ENCODE assay signal across 19 cellular contexts in the genomic region with DNA sequence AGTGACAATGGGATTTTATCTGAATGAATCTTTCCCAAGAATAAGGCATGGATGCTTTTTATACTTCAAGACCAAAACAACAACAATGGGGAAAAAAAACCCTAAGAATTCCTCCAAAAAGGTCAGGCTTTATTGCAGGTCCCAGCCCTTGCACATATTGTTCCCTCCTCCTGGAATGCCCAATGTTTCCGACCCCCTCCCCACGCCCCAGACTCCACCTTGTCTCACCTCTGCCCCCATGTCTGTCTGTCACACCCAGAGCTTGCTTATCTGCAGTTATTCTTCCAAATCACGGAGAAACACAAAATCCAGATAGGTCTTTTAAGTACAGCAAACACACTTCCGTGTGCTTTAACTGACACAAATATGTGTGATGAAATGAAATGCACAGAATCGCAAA. TPM values are rescaled to one million over a fixed set of nuclear protein-coding genes. Genes with fewer than 3 reads are reported as not detected.
A peak's percentile ranks its signal among the peaks of the same experiment; 100 is the strongest.
DNase-seq lines count a peak whose midpoint lies in the region; ATAC-seq and TF ChIP-seq lines count a peak whose summit lies in the region.
"Had no signal": no experiment of that assay in that cellular context is flagged by ENCODE, and none has a peak within 500 bp of the region (broad histone marks: within the 10 kb centered on the region; RNA-seq: fewer than 3 reads in every experiment).

No MANE protein-coding gene starts in this region.

- peak overlapping the region; percentile 48 for H3K27ac Mint-ChIP-seq in activated CD4-positive, alpha-beta T cell treated with anti-CD3 and anti-CD28 coated beads, Interleukin-2, amount 10 ng/mL, durations not matched to agents 24 days and 14 days
- H3K27ac Mint-ChIP-seq in immature natural killer cell, result no peak overlapping the region

- peak in 1 of 2 donors; percentile 78 for ATAC-seq in right cardiac atrium

- peaks cover 12% of the 10 kb centered on the region for H3K9me3 Mint-ChIP-seq in activated CD4-positive, alpha-beta T cell treated with anti-CD3 and anti-CD28 coated beads, Interleukin-2, amount 10 ng/mL, durations not matched to agents 24 days and 14 days
- H3K9me3 Mint-ChIP-seq in immature natural killer cell, result no peaks in the 10 kb centered on the region

- H3K36me3 Mint-ChIP-seq in activated CD4-positive, alpha-beta T cell treated with anti-CD3 and anti-CD28 coated beads, Interleukin-2, amount 10 ng/mL, durations not matched to agents 24 days and 14 days (ENCODE audit: low read depth), result peaks cover 33% of the 10 kb centered on the region
- peaks cover 0 to 8% (median 3%) of the 10 kb centered on the region in 3 donors for H3K36me3 Mint-ChIP-seq in immature natural killer cell

- H3K4me3 ChIP-seq in right cardiac atrium (ENCODE audit: low read length) (no peak overlapping the region), mesodermal cell (ENCODE audit: extremely low read depth, insufficient read depth, low read length, poor library complexity, severe bottlenecking) (no peak overlapping the region)

- CTCF ChIA-PET in RWPE1 (lab: Yijun Ruan, JAX), result interaction anchor here (0.6 kb wide), 1 partner anchor 15 kb away, joined by 4 read pairs; no protein-coding TSS in a partner anchor

- H3K4me3 Mint-ChIP-seq in activated CD4-positive, alpha-beta T cell treated with anti-CD3 and anti-CD28 coated beads, Interleukin-2, amount 10 ng/mL, durations not matched to agents 24 days and 14 days, result no peak overlapping the region
- H3K4me3 Mint-ChIP-seq in immature natural killer cell, result no peak overlapping the region

- H3K27me3 Mint-ChIP-seq in activated CD4-positive, alpha-beta T cell treated with anti-CD3 and anti-CD28 coated beads, Interleukin-2, amount 10 ng/mL, durations not matched to agents 24 days and 14 days, result no peaks in the 10 kb centered on the region
- H3K27me3 Mint-ChIP-seq in immature natural killer cell (ENCODE audit: low read depth in 3 of 3), result peaks cover 0 to 5% (median 0%) of the 10 kb centered on the region in 3 donors

- POLR2A ChIA-PET in RWPE1 (lab: Yijun Ruan, JAX; ENCODE audit: low non-redundant PET), result no interaction called here

- H3K36me3 ChIP-seq in mesodermal cell (ENCODE audit: control insufficient read depth, insufficient read depth, low read length), result no peaks in the 10 kb centered on the region

- H3K27me3 ChIP-seq in right cardiac atrium (ENCODE audit: control insufficient read depth, insufficient read depth), result no peaks in the 10 kb centered on the region

- intact Hi-C loops in activated CD4-positive, alpha-beta T cell treated with anti-CD3 and anti-CD28 coated beads, Interleukin-2, amount 10 ng/mL, durations not matched to agents 24 days and 14 days (cut with micrococcal nuclease), result no loop called here
- intact Hi-C loops in right cardiac atrium (cut with DNase I), result no loop called here
- intact Hi-C loops in cardiac septum (cut with DNase I), result loop anchor here (5.0 kb wide), 1 partner anchor 42 kb away; the partner anchor contains the start of gene ELMO1

- H3K27ac ChIP-seq in right cardiac atrium (ENCODE audit: low read length), result no peak overlapping the region
- H3K27ac ChIP-seq in mesodermal cell (ENCODE audit: low read depth, low read length, severe bottlenecking), result peak overlapping the region; percentile 63
- H3K27ac ChIP-seq in RWPE1, result no peak overlapping the region
- H3K27ac ChIP-seq: 22Rv1, C4-2B had no signal

- 32% methylated on average over 5 of the region's 5 CpGs for WGBS in right cardiac atrium
- WGBS in mesodermal cell (ENCODE audit: insufficient coverage in 2 of 2), 2 experiments, result 80 to 91% methylated on average over 3 to 5 of the region's 5 CpGs

- peaks cover 39% of the 10 kb centered on the region for H3K4me1 Mint-ChIP-seq in activated CD4-positive, alpha-beta T cell treated with anti-CD3 and anti-CD28 coated beads, Interleukin-2, amount 10 ng/mL, durations not matched to agents 24 days and 14 days
- peaks cover 57 to 77% of the 10 kb centered on the region in 2 donors for H3K4me1 Mint-ChIP-seq in immature natural killer cell

- H3K9me3 ChIP-seq in right cardiac atrium (ENCODE audit: control insufficient read depth, low read length) (no peaks in the 10 kb centered on the region), mesodermal cell (ENCODE audit: control insufficient read depth, low read length) (no peaks in the 10 kb centered on the region)

- no peak for DNase-seq in activated CD4-positive, alpha-beta T cell treated with anti-CD3 and anti-CD28 coated beads, Interleukin-2, amount 10 ng/mL, durations not matched to agents 24 days and 14 days
- DNase-seq in activated CD4-positive, alpha-beta T cell treated with anti-CD3 and anti-CD28 coated beads for 4 hours, result no peak
- DNase-seq in right cardiac atrium, result peak in 2 of 3 donors; percentile 21 to 60
- no peak for DNase-seq in cardiac septum (ENCODE audit: low spot score)
- no peak for DNase-seq in RWPE1 (ENCODE audit: low spot score)
- DNase-seq in NCI-H1417 (lab: John Stamatoyannopoulos, UW), result no peak
- no peak for DNase-seq in immature natural killer cell
- DNase-seq: AML-193, DMS79, GOT3, NCI-H1105 treated with DMSO at 0.1 percent for 48 hours, NCI-H1694 treated with DMSO at 0.1 percent for 48 hours, NCI-H2107, NCI-H510A, NCI-H774, SHP77 treated with DMSO at 0.1 percent for 48 hours had no signal

- no peak for TF ChIP-seq CTCF in RWPE1 (conservative IDR thresholded peaks at IDR 0.05; ENCODE audit: low read depth)

- H3K4me1 ChIP-seq in right cardiac atrium (ENCODE audit: control insufficient read depth, insufficient read depth, low read length), result peaks cover 10% of the 10 kb centered on the region
- peaks cover 4% of the 10 kb centered on the region for H3K4me1 ChIP-seq in mesodermal cell (ENCODE audit: control insufficient read depth, insufficient read depth, low read length, poor library complexity, severe bottlenecking)

RNA-seq across cellular contexts. Expression of gene ELMO1, which starts 43.5 kb away (rescaled TPM):
- 110 and 121 TPM in 2 replicates for total RNA-seq in activated CD4-positive, alpha-beta T cell treated with anti-CD3 and anti-CD28 coated beads, Interleukin-2, amount 10 ng/mL, durations not matched to agents 24 days and 14 days
- total RNA-seq in right cardiac atrium (10 to 100 TPM; 17.9 to 20.8 (median 18.9) TPM), cardiac septum (11.4 TPM)
- polyA plus RNA-seq in right cardiac atrium (11.8 TPM), immature natural killer cell (10 to 100 TPM; 31.9 to 65.9 (median 53.1) TPM)
- 20.7 TPM for polyA plus RNA-seq in mesodermal cell (2013, experiment 1 of 2)
- 15.4 TPM for polyA plus RNA-seq in mesodermal cell (2013, experiment 2 of 2)

Comparison
In these comparisons a context has a peak if more than half of its experiments do, and no peak if none do; other contexts are left out.
1. DNase-seq: peak in right cardiac atrium (2 of 3); none in activated CD4-positive, alpha-beta T cell treated with anti-CD3 and anti-CD28 coated beads, Interleukin-2, amount 10 ng/mL, durations not matched to agents 24 days and 14 days (single experiment), activated CD4-positive, alpha-beta T cell treated with anti-CD3 and anti-CD28 coated beads for 4 hours (0 of 2), cardiac septum (single experiment), RWPE1 (single experiment), NCI-H1417 (0 of 3) and immature natural killer cell (0 of 3).